ENCODE assay signal across 1 cellular context in genomic region chr5:124659798-124660197, GRCh38.
A peak's percentile ranks its signal among the peaks of the same experiment; 100 is the strongest.
TF ChIP-seq lines count a peak whose summit lies in the region.

No MANE protein-coding gene starts in this region.

TF ChIP-seq in HEK293, 187 proteins besides CTCF, POLR2A, EP300 and RAD21 (continued from another document):
- TF ChIP-seq ZNF449 (tag by site-specific recombination; IDR thresholded peaks at IDR 0.05) (peak; percentile 28; the same call in 1 of the 2 replicates), OSR2 (tag by site-specific recombination; IDR thresholded peaks at IDR 0.05) (0 out of 2 replicates have a peak, but pooled peaks have one; percentile 34), ZNF561 (tag by site-specific recombination; IDR thresholded peaks at IDR 0.05; ENCODE audit: borderline replicate concordance) (0 out of 2 replicates have a peak, but pooled peaks have one; percentile 13), ZNF121 (tag by site-specific recombination; IDR thresholded peaks at IDR 0.05) (0 out of 2 replicates have a peak, but pooled peaks have one; percentile 9), ZNF138 (tag by site-specific recombination; IDR thresholded peaks at IDR 0.05; ENCODE audit: borderline replicate concordance) (no peak), GLIS1 (tag by site-specific recombination; IDR thresholded peaks at IDR 0.05) (0 out of 2 replicates have a peak, but pooled peaks have one; percentile 33), ZSCAN30 (tag by site-specific recombination; IDR thresholded peaks at IDR 0.05) (0 out of 2 replicates have a peak, but pooled peaks have one; percentile 50)
- TF ChIP-seq, protein P1, sequence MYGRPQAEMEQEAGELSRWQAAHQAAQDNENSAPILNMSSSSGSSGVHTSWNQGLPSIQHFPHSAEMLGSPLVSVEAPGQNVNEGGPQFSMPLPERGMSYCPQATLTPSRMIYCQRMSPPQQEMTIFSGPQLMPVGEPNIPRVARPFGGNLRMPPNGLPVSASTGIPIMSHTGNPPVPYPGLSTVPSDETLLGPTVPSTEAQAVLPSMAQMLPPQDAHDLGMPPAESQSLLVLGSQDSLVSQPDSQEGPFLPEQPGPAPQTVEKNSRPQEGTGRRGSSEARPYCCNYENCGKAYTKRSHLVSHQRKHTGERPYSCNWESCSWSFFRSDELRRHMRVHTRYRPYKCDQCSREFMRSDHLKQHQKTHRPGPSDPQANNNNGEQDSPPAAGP (tag by site-specific recombination; IDR thresholded peaks at IDR 0.05) = no peak
- TF ChIP-seq, protein P2, sequence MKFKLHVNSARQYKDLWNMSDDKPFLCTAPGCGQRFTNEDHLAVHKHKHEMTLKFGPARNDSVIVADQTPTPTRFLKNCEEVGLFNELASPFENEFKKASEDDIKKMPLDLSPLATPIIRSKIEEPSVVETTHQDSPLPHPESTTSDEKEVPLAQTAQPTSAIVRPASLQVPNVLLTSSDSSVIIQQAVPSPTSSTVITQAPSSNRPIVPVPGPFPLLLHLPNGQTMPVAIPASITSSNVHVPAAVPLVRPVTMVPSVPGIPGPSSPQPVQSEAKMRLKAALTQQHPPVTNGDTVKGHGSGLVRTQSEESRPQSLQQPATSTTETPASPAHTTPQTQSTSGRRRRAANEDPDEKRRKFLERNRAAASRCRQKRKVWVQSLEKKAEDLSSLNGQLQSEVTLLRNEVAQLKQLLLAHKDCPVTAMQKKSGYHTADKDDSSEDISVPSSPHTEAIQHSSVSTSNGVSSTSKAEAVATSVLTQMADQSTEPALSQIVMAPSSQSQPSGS (tag by site-specific recombination; IDR thresholded peaks at IDR 0.05; ENCODE audit: low read depth) = no peak
- TF ChIP-seq, protein P3, sequence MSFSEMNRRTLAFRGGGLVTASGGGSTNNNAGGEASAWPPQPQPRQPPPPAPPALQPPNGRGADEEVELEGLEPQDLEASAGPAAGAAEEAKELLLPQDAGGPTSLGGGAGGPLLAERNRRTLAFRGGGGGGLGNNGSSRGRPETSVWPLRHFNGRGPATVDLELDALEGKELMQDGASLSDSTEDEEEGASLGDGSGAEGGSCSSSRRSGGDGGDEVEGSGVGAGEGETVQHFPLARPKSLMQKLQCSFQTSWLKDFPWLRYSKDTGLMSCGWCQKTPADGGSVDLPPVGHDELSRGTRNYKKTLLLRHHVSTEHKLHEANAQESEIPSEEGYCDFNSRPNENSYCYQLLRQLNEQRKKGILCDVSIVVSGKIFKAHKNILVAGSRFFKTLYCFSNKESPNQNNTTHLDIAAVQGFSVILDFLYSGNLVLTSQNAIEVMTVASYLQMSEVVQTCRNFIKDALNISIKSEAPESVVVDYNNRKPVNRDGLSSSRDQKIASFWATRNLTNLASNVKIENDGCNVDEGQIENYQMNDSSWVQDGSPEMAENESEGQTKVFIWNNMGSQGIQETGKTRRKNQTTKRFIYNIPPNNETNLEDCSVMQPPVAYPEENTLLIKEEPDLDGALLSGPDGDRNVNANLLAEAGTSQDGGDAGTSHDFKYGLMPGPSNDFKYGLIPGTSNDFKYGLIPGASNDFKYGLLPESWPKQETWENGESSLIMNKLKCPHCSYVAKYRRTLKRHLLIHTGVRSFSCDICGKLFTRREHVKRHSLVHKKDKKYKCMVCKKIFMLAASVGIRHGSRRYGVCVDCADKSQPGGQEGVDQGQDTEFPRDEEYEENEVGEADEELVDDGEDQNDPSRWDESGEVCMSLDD (tag by site-specific recombination; IDR thresholded peaks at IDR 0.05) = no peak
TF ChIP-seq in HEK293: peak in this region for 11.
